ENCODE assay signal across 22 cellular contexts in the genomic region with DNA sequence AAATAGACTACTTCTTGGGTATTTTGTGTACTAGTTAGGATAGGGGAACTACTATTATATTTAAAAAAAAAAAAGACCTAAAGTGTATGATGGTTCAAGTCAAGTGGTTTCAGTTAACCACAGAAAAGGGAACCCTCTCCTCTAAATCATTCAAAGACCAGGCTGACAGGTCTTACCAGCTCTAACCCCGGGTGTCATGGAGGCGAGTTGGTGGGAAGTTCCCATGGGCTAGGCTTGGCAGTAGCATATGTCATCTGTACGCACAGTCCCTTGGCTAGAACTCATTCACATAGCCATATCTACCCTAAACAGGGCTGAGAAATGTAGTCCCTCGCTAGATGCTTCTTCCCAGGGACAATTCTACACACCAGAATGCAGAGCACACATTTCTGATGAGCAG. TPM values are rescaled to one million over a fixed set of nuclear protein-coding genes. Genes with fewer than 3 reads are reported as not detected.
DNase-seq lines count a peak whose midpoint lies in the region; ATAC-seq, FAIRE-seq and TF ChIP-seq lines count a peak whose summit lies in the region.
"Had no signal": no experiment of that assay in that cellular context is flagged by ENCODE, and none has a peak within 500 bp of the region (broad histone marks: within the 10 kb centered on the region; RNA-seq: fewer than 3 reads in every experiment).

No MANE protein-coding gene starts in this region.

- SMC1A ChIA-PET in GM12878 (lab: Charles Lee; ENCODE audit: uncharacterized antibody, unreplicated experiment), result interaction anchor here (0.9 to 2.6 kb wide), 3 partner anchors 11 to 42 kb away, joined by 3 to 7 read pairs (median 6); no protein-coding TSS in a partner anchor

- H4K20me1 ChIP-seq in GM12878 (ENCODE audit: control insufficient read depth, insufficient read depth), result no peaks in the 10 kb centered on the region
- H4K20me1 ChIP-seq: BLaER1 had no signal

- no peaks in the 10 kb centered on the region for H3K79me2 ChIP-seq in GM12878 (ENCODE audit: control insufficient read depth, insufficient read depth, low read length)

- intact Hi-C loops in GM12878 (cut with micrococcal nuclease; ENCODE audit: unreplicated experiment), result loop anchor here (5.0 kb wide), 1 partner anchor 37 kb away; no protein-coding TSS in a partner anchor
- intact Hi-C loops in kidney (cut with DNase I), result no loop called here

- no peaks in the 10 kb centered on the region for H3K27me3 ChIP-seq in GM12878 (replicated peaks in 1 of 2; ENCODE audit: control insufficient read depth in 2 of 2, insufficient read depth in 2 of 2, low read length in 1 of 2)
- H3K27me3 ChIP-seq: BLaER1 had no signal

- H2AFZ ChIP-seq in GM12878 (ENCODE audit: control insufficient read depth, low read depth, low read length), result no peak overlapping the region

- DNase-seq in SKM-1 treated with dmso at 0.1 percent for 144 hours (lab: John Stamatoyannopoulos, UW; ENCODE audit: unreplicated experiment) (peak; percentile 30), SKM-1 (lab: John Stamatoyannopoulos, UW; ENCODE audit: unreplicated experiment) (no peak), NOMO-1 (lab: John Stamatoyannopoulos, UW; ENCODE audit: unreplicated experiment in 2 of 2) (peak; percentile 62 to 76), GM12878 (ENCODE audit: low read depth, low spot score) (no peak), kidney (no peak), ACHN (no peak)
- no peak for DNase-seq in activated CD8-positive, alpha-beta memory T cell treated with anti-CD3 and anti-CD28 coated beads for 24 hours
- DNase-seq: CD4-positive, alpha-beta memory T cell; DMS153; EL; Karpas-422; NCI-H1417; NCI-H187; NCI-H345; NCI-H526 treated with DMSO at 0.1 percent for 48 hours; NK-92 treated with Interleukin-12 subunit alpha and Interleukin-12 subunit beta, amount 100 ng/mL, for 24 hours; SJCRH30; SW 1271 had no signal

- H3K9ac ChIP-seq in GM12878 (ENCODE audit: control insufficient read depth, insufficient read depth, low read length) (no peak overlapping the region), kidney (ENCODE audit: low read length in 2 of 2) (no peak overlapping the region)
- H3K9ac ChIP-seq: BLaER1 had no signal

- POLR2A ChIA-PET in GM12878 (lab: Charles Lee), result no interaction called here

- H3K27ac ChIP-seq in GM12878 (ENCODE audit: control insufficient read depth, insufficient read depth) (no peak overlapping the region), kidney (ENCODE audit: low read depth in 2 of 2, low read length in 2 of 2) (no peak overlapping the region)
- H3K27ac ChIP-seq: BLaER1, SJCRH30 had no signal

- no peak for TF ChIP-seq RAD21 in GM12878 (IDR thresholded peaks at IDR 0.05; ENCODE audit: insufficient read depth, low read depth, low read length)

- peaks cover 3% of the 10 kb centered on the region; the same call in 2 of the 3 replicates for H3K9me3 ChIP-seq in GM12878 (replicated peaks; ENCODE audit: control insufficient read depth, insufficient read depth, low read length)
- H3K9me3 ChIP-seq in kidney (ENCODE audit: control insufficient read depth in 1 of 2, low read length in 2 of 2), result no peaks in the 10 kb centered on the region
- H3K9me3 ChIP-seq: BLaER1, SJCRH30 had no signal

- no peak overlapping the region for H3K4me2 ChIP-seq in GM12878 (ENCODE audit: control insufficient read depth, insufficient read depth)
- H3K4me2 ChIP-seq: BLaER1 had no signal

- in situ Hi-C loops in GM12878 (cut with MboI), result no loop called here
- in situ Hi-C loops in ACHN (cut with HindIII; ENCODE audit: low pct_ligation_motif_present, low pct_unique_long_range_greater_than_20kb, low sequenced_read_pairs), result no loop called here

- TF ChIP-seq CTCF in GM12878 (IDR thresholded peaks at IDR 0.05 in 2 of 3, conservative IDR thresholded peaks at IDR 0.05 in 1 of 3; ENCODE audit: control insufficient read depth in 2 of 3, extremely low read depth in 1 of 3, insufficient read depth in 1 of 3, low read depth in 3 of 3, low read length in 3 of 3), result no peak
- TF ChIP-seq CTCF in kidney (IDR thresholded peaks at IDR 0.05; ENCODE audit: borderline replicate concordance, extremely low read depth, insufficient read depth), result no peak

- H3K36me3 ChIP-seq in GM12878 (ENCODE audit: control insufficient read depth in 2 of 2, insufficient read depth in 2 of 2, low read length in 1 of 2), result no peaks in the 10 kb centered on the region; a peak in 2 of 4 replicates
- no peaks in the 10 kb centered on the region for H3K36me3 ChIP-seq in kidney (ENCODE audit: control insufficient read depth in 1 of 2, insufficient read depth in 2 of 2, low read length in 2 of 2)
- H3K36me3 ChIP-seq: BLaER1, SJCRH30 had no signal

- RAD21 ChIA-PET in GM12878 (lab: Charles Lee; ENCODE audit: unreplicated experiment), result no interaction called here

- CTCF ChIA-PET in GM12878 (lab: Yijun Ruan, JAX), result interaction anchor here (0.7 to 1.7 kb wide), 3 partner anchors 8 to 432 kb away, joined by 3 to 5 read pairs (median 4); no protein-coding TSS in a partner anchor

- FAIRE-seq in GM12878 (lab: Jason Lieb, UNC) (no peak), kidney (lab: Jason Lieb, UNC) (no peak)
- FAIRE-seq: A204.1, H1 had no signal

- H3K4me3 ChIP-seq in GM12878 (no peak overlapping the region), kidney (ENCODE audit: low read length in 2 of 2) (no peak overlapping the region)
- H3K4me3 ChIP-seq: BLaER1, SJCRH30 had no signal

- TF ChIP-seq POLR2A in GM12878 (IDR thresholded peaks at IDR 0.05; ENCODE audit: low read depth, low read length), result no peak

- peaks cover 3% of the 10 kb centered on the region for H3K4me1 ChIP-seq in GM12878 (ENCODE audit: control insufficient read depth, insufficient read depth, low read length)
- H3K4me1 ChIP-seq in kidney (ENCODE audit: control insufficient read depth in 1 of 2, insufficient read depth in 1 of 2, low read depth in 1 of 2, low read length in 2 of 2), result no peaks in the 10 kb centered on the region
- H3K4me1 ChIP-seq: BLaER1, SJCRH30 had no signal

- 3% methylated on average over 4 of the region's 4 CpGs for WGBS in GM12878 (ENCODE audit: insufficient coverage, insufficient replicate concordance, low lambda C conversion rate, missing lambda C conversion rate)

- ATAC-seq in GM12878, result peak; percentile 79
- ATAC-seq: Panc1 had no signal

- no TSS peak for BruUV-seq in GM12878 (replicated peaks; lab: Mats Ljungman, UMichigan)

- TF ChIP-seq EP300 in GM12878 (IDR thresholded peaks at IDR 0.05; ENCODE audit: borderline replicate concordance in 1 of 2, control insufficient read depth in 1 of 2, low read depth in 2 of 2, low read length in 2 of 2), result no peak

TF ChIP-seq in GM12878, 131 proteins besides CTCF, POLR2A, EP300 and RAD21 (continues in another document):
- TF ChIP-seq ATF7 (IDR thresholded peaks at IDR 0.05; ENCODE audit: low read depth), result peak; percentile 27; the same call in 1 of the 2 replicates
- peak in 1 of 2 experiments; percentile 24; a peak in 1 of 4 replicates for TF ChIP-seq IKZF2 (IDR thresholded peaks at IDR 0.05)
- no peak for TF ChIP-seq TCF12 (IDR thresholded peaks at IDR 0.05; ENCODE audit: low read depth, low read length)
- TF ChIP-seq RCOR1 (conservative IDR thresholded peaks at IDR 0.05; ENCODE audit: low read depth, low read length), result no peak
- peak; percentile 28; the same call in 1 of the 2 replicates for TF ChIP-seq MLLT1 (IDR thresholded peaks at IDR 0.05)
- TF ChIP-seq ZSCAN29 (IDR thresholded peaks at IDR 0.05), result no peak
- peak; percentile 44 for TF ChIP-seq BCL3 (IDR thresholded peaks at IDR 0.05; ENCODE audit: borderline replicate concordance, insufficient read depth, low read depth, low read length, poor library complexity, severe bottlenecking)

RNA-seq across cellular contexts. Expression of gene KCNMA1, which starts 37.7 kb away (rescaled TPM):
- total RNA-seq in GM12878 (2013; cell fraction: nucleolus; rRNA removed), result 131 and 133 TPM in 2 replicates
- total RNA-seq in GM12878 (2014; rRNA removed) (17.9 and 19.1 TPM in 2 replicates), GM12878 (2014; rRNA removed; fragmentation: Illumina TruSeq; extraction: Trizol) (20.0 and 22.4 TPM in 2 replicates), GM12878 (2021) (35.6 and 37.0 TPM in 2 replicates), kidney (8.9 TPM)
- 2.5 TPM for polyA plus RNA-seq in GM12878 (2011; ENCODE audit: low read depth)
- polyA plus RNA-seq in GM12878 (2011; rRNA removed) (7.4 and 10.6 TPM in 2 replicates), GM12878 (2014; fragmentation: Illumina TruSeq; extraction: Trizol) (22.5 and 28.1 TPM in 2 replicates), GM12878 (2014; fragmentation: Nextera tagmentation; extraction: Ambion mirVana) (10 to 100 TPM in 1 of 2 experiments, 1 to 10 TPM in 1; 8.5 to 14.0 TPM), GM12878 (2014; rRNA removed) (40.7 and 48.2 TPM in 2 replicates), GM12878 (2016; fragmentation: Nextera tagmentation; extraction: Ambion mirVana) (10 to 100 TPM; 72.5 to 77.0 TPM), kidney (ENCODE audit: insufficient read depth, low read depth, low replicate concordance) (4.2 TPM)
- polyA plus RNA-seq in GM12878 (2011; cell fraction: cytosol; rRNA removed), result 9.8 and 10.7 TPM in 2 replicates
- polyA plus RNA-seq in GM12878 (2011; cell fraction: nucleus; rRNA removed), result 25.2 and 26.9 TPM in 2 replicates
- polyA plus RNA-seq in GM12878 (2012), result 2.5 and 2.8 TPM in 2 replicates
- polyA minus RNA-seq in GM12878 (2011; rRNA and poly(A)+ RNA removed), result 39.1 and 39.8 TPM in 2 replicates
- 2.8 and 4.3 TPM in 2 replicates for polyA minus RNA-seq in GM12878 (2011; cell fraction: cytosol; rRNA and poly(A)+ RNA removed)
- polyA minus RNA-seq in GM12878 (2011; cell fraction: nucleus; rRNA and poly(A)+ RNA removed), result 48.6 and 74.1 TPM in 2 replicates
- total RNA-seq: CD4-positive, alpha-beta memory T cell had no signal

Comparison
In these comparisons a context has a peak if more than half of its experiments do, and no peak if none do; other contexts are left out.
1. DNase-seq: peak in SKM-1 treated with dmso at 0.1 percent for 144 hours (single experiment) and NOMO-1 (2 of 2); none in SKM-1 (single experiment), GM12878 (single experiment), kidney (single experiment), ACHN (single experiment) and activated CD8-positive, alpha-beta memory T cell treated with anti-CD3 and anti-CD28 coated beads for 24 hours (single experiment).